ENCODE assay signal across 8 cellular contexts in the genomic region with DNA sequence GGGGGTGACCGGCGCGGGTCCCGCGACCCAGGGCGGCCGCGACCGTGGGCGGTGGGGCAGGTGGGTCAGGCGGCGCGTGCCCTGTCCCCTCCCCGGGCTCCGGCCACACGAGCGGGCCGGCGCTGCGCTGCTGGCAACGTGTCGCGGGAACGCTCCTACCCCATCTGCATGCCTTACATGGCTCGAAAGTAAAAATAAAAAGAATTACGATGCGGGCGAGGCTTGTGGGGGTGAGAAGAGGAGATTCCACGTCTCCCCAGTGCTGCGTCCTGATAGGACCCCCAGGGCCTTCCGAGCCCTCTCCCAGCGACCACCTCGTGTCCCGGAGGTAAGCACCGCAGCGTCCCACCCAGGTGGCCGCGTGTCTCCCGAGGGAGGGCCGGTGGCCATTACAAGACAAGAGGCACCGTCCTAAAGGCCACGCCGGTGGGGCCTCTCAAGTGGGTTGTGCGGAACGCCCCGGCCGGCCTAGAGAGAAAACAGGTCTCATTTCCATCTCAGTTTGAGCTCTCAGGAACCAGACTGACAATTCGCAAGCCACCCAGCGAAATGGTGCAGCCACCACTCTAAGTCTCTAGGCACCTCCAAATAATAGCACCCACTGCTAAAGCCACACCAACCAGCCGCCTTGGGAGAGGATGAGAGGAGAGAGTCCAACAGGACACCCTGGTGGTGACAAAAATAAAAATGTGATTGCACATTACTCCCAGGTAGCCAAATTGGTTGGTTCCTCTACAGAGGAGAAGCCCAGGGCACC. TPM values are rescaled to one million over a fixed set of nuclear protein-coding genes. Genes with fewer than 3 reads are reported as not detected.
DNase-seq lines count a peak whose midpoint lies in the region; ATAC-seq and TF ChIP-seq lines count a peak whose summit lies in the region.

No MANE protein-coding gene starts in this region.

- H3K9me2 ChIP-seq in OCI-LY1 (ENCODE audit: low read depth, low read length): no peaks in the 10 kb centered on the region

- peak overlapping the region; percentile 93 for H3K4me3 Mint-ChIP-seq in natural killer cell

- H3K36me3 Mint-ChIP-seq in natural killer cell: no peaks in the 10 kb centered on the region

- peak; percentile 61 for TF ChIP-seq CTCF in OCI-LY1 (IDR thresholded peaks at IDR 0.05; ENCODE audit: low read length)
- TF ChIP-seq CTCF in esophagus squamous epithelium (IDR thresholded peaks at IDR 0.05): peak; percentile 32 to 78 (median 58)
- TF ChIP-seq CTCF in natural killer cell (IDR thresholded peaks at IDR 0.05): peak; percentile 31

- H3K4me2 ChIP-seq in OCI-LY1 (ENCODE audit: low read length): peak overlapping the region; percentile 78

- H3K4me1 ChIP-seq in OCI-LY1 (ENCODE audit: insufficient read depth, low read length, severe bottlenecking) (peaks cover 24% of the 10 kb centered on the region), esophagus squamous epithelium (peaks cover 11 to 70% (median 34%) of the 10 kb centered on the region in 3 donors)

- no peaks in the 10 kb centered on the region for H3K9me3 Mint-ChIP-seq in natural killer cell

- H3K27ac ChIP-seq in OCI-LY1 (ENCODE audit: low read depth, low read length, poor library complexity, severe bottlenecking): peak overlapping the region; percentile 68
- peak overlapping the region; percentile 96 to 99 (median 98) for H3K27ac ChIP-seq in esophagus squamous epithelium
- H3K27ac ChIP-seq in temporal lobe (ENCODE audit: low read depth, low read length): peak overlapping the region; percentile 72

- WGBS in esophagus squamous epithelium, 2 donors: 5 to 10% methylated on average over 2 to 7 of the region's 50 CpGs

- H3K4me1 Mint-ChIP-seq in natural killer cell: peaks cover 63 to 64% of the 10 kb centered on the region in 2 donors

- intact Hi-C loops in esophagus squamous epithelium (cut with DNase I) (no loop called here), natural killer cell (cut with micrococcal nuclease) (loop anchor here (1.0 to 5.0 kb wide), 9 partner anchors 12 to 981 kb away; partner anchors contain the start of genes EFCAB11 and TDP1)

- peak overlapping the region; percentile 93 for H3K27ac Mint-ChIP-seq in natural killer cell

- peaks cover 13% of the 10 kb centered on the region for H3K79me2 ChIP-seq in OCI-LY1 (ENCODE audit: insufficient read depth, low read length)

- H3K9ac ChIP-seq in OCI-LY1 (ENCODE audit: low read length): peak overlapping the region; percentile 73

- H4K20me1 ChIP-seq in OCI-LY1 (ENCODE audit: insufficient read depth, low read length): no peaks in the 10 kb centered on the region

- H2AFZ ChIP-seq in OCI-LY1 (ENCODE audit: low read length): no peak overlapping the region

- peak; percentile 50 for ATAC-seq in GM19438 (IDR thresholded peaks at IDR 0.05; ENCODE audit: low read depth, unreplicated experiment)
- peak; percentile 30 for ATAC-seq in HG03558 (IDR thresholded peaks at IDR 0.05; ENCODE audit: extremely low read depth, unreplicated experiment)
- ATAC-seq in natural killer cell: peak; percentile 19 to 46 (median 23)

- peak in 2 of 4 donors; percentile 4 to 23 for TF ChIP-seq POLR2A in esophagus squamous epithelium (IDR thresholded peaks at IDR 0.05)

- in situ Hi-C loops in Caki2 (cut with HindIII; ENCODE audit: low pct_unique_long_range_greater_than_20kb, low sequenced_read_pairs): no loop called here

- H3K9me3 ChIP-seq in OCI-LY1 (ENCODE audit: low read length) (no peaks in the 10 kb centered on the region), esophagus squamous epithelium (no peaks in the 10 kb centered on the region)

- DNase-seq in Caki2 (ENCODE audit: low read depth) (peak; percentile 56), esophagus squamous epithelium (lab: John Stamatoyannopoulos, UW) (peak; percentile 62), natural killer cell (peak; percentile 47)
- peak; percentile 67 for DNase-seq in activated T-cell treated with anti-CD3 and anti-CD28 coated beads, Interleukin-2, amount 50 U/mL, for 1 hour

- H3K4me3 ChIP-seq in OCI-LY1 (ENCODE audit: low read depth, low read length, poor library complexity, severe bottlenecking) (peak overlapping the region; percentile 64), esophagus squamous epithelium (peak overlapping the region; percentile 68 to 96 (median 88))

- H3K27me3 ChIP-seq in OCI-LY1 (ENCODE audit: insufficient read depth, low read length) (no peaks in the 10 kb centered on the region), esophagus squamous epithelium (no peaks in the 10 kb centered on the region)

- H3K36me3 ChIP-seq in OCI-LY1 (ENCODE audit: insufficient read depth, low read length): peaks cover under 1% of the 10 kb centered on the region; the same call in 1 of the 2 replicates
- peaks cover 0 to 18% (median 0%) of the 10 kb centered on the region in 3 donors for H3K36me3 ChIP-seq in esophagus squamous epithelium

- H3F3A ChIP-seq in OCI-LY1 (ENCODE audit: insufficient read depth, low read length): no peaks in the 10 kb centered on the region

- no peaks in the 10 kb centered on the region for H3K27me3 Mint-ChIP-seq in natural killer cell (ENCODE audit: low read depth in 2 of 2)

RNA-seq across cellular contexts. Expression of gene FOXN3, which starts 0.6 kb away (rescaled TPM):
- 3.2 and 5.9 TPM in 2 replicates for total RNA-seq in Caki2 (2014; rRNA removed; shearing (Covaris generic); ENCODE audit: low replicate concordance)
- total RNA-seq in esophagus squamous epithelium (10 to 100 TPM; 27.4 to 91.4 (median 39.2) TPM), natural killer cell (100 to 1,000 TPM; 209 to 216 (median 209) TPM), temporal lobe (29.7 TPM)

Comparison
In these comparisons a context has a peak if more than half of its experiments do, and no peak if none do; other contexts are left out.
1. Peak in every context shown above with its lines: DNase-seq, ATAC-seq, H3K4me3 ChIP-seq and H3K27ac ChIP-seq.